ENCODE assay signal across 8 cellular contexts in the genomic region with DNA sequence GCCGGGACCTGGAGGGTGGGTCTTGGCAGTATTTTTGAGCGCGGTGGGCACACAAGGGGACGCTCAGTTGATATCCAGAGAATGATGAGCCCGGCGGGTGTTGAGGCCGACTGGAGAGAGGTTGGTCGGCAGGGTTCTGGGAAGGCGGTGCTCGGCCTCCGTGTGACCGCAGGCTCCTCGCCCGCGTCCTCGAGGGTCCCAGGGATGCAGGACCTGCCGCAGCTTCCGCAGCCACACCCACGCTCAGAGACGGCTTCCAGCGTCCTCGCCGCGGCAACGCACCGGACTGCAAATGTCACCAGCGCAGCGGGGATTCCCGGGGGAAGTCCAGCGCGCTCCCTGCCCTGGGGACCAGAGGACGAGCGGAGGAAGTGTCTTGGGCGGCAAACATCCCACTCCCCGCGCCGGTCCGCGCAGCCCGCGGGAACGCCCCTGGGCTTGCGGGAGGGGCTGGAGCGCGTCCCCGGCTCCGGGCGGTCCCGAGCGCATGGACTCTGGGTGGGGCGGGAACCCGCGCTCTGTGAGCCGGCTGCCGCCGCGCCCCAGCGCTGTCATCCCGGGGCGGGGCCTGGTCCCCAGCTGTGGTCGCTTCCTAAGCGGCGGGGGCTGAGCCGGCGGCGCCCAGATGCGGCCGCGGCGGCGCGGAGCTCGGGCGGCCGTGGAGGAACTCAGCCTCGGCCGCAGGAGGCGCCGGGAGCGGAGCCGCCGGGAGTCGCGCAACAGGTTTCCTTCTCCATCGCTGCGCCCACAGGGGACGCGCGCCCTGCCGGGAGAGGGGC. TPM values are rescaled to one million over a fixed set of nuclear protein-coding genes. Genes with fewer than 3 reads are reported as not detected.
DNase-seq lines count a peak whose midpoint lies in the region; ATAC-seq and TF ChIP-seq lines count a peak whose summit lies in the region.

A gene (plus strand): TSS at position 624 of the 779 bp plus-strand sequence. CDS start 36,111 bp downstream, outside the sequence.

- no peaks in the 10 kb centered on the region for H3K9me3 Mint-ChIP-seq in activated T-helper 1 cell treated with anti-CD3 and anti-CD28 coated beads, Interleukin-12 subunit alpha, Interleukin-12 subunit beta, Interleukin-2, Interleukin-4 antibody, amounts not matched to agents 30 ng/mL and 10 ng/mL and 1 ng/mL, durations not matched to agents 14 hours and 24 hours and 36 hours

- intact Hi-C loops in activated T-helper 1 cell treated with anti-CD3 and anti-CD28 coated beads, Interleukin-12 subunit alpha, Interleukin-12 subunit beta, Interleukin-2, Interleukin-4 antibody, amounts not matched to agents 30 ng/mL and 10 ng/mL and 1 ng/mL, durations not matched to agents 14 hours and 24 hours and 36 hours (cut with micrococcal nuclease), result loop anchor here (1.0 to 10.0 kb wide), 8 partner anchors 45 to 1815 kb away; a partner anchor contains a TSS

- H3K4me1 Mint-ChIP-seq in activated T-helper 1 cell treated with anti-CD3 and anti-CD28 coated beads, Interleukin-12 subunit alpha, Interleukin-12 subunit beta, Interleukin-2, Interleukin-4 antibody, amounts not matched to agents 30 ng/mL and 10 ng/mL and 1 ng/mL, durations not matched to agents 14 hours and 24 hours and 36 hours (ENCODE audit: low read depth), result peaks cover 63% of the 10 kb centered on the region

- TF ChIP-seq CTCF in Peyer's patch (IDR thresholded peaks at IDR 0.05) (no peak), foreskin fibroblast (IDR thresholded peaks at IDR 0.05; ENCODE audit: low read depth, low read length) (no peak), subcutaneous adipose tissue (IDR thresholded peaks at IDR 0.05; ENCODE audit: low read depth) (no peak)

- peaks cover 25% of the 10 kb centered on the region for H3K36me3 Mint-ChIP-seq in activated T-helper 1 cell treated with anti-CD3 and anti-CD28 coated beads, Interleukin-12 subunit alpha, Interleukin-12 subunit beta, Interleukin-2, Interleukin-4 antibody, amounts not matched to agents 30 ng/mL and 10 ng/mL and 1 ng/mL, durations not matched to agents 14 hours and 24 hours and 36 hours (ENCODE audit: low read depth)

- H3K9me3 ChIP-seq in Peyer's patch (no peaks in the 10 kb centered on the region), neuron (ENCODE audit: low read length) (no peaks in the 10 kb centered on the region)

- peak; percentile 52 for DNase-seq in AG08395 (ENCODE audit: low spot score)
- DNase-seq in Peyer's patch, result peak; percentile 41 to 84 (median 76)
- peak; percentile 78 for DNase-seq in activated T-helper 1 cell treated with anti-CD3 and anti-CD28 coated beads, Interleukin-12 subunit alpha, Interleukin-12 subunit beta, Interleukin-2, Interleukin-4 antibody, amounts not matched to agents 30 ng/mL and 10 ng/mL and 1 ng/mL, durations not matched to agents 14 hours and 24 hours and 36 hours (ENCODE audit: low spot score)
- peak; percentile 47 to 79 for DNase-seq in foreskin fibroblast

- H3K4me3 Mint-ChIP-seq in activated T-helper 1 cell treated with anti-CD3 and anti-CD28 coated beads, Interleukin-12 subunit alpha, Interleukin-12 subunit beta, Interleukin-2, Interleukin-4 antibody, amounts not matched to agents 30 ng/mL and 10 ng/mL and 1 ng/mL, durations not matched to agents 14 hours and 24 hours and 36 hours, result peak within 1 kb of the TSS; percentile 91

- H3K27ac ChIP-seq in Peyer's patch, result peak within 1 kb of the TSS; percentile 66 to 78 (median 70)

- peaks cover 0 to 8% (median 0%) of the 10 kb centered on the region in 4 donors for H3K4me1 ChIP-seq in Peyer's patch
- peaks cover 6% of the 10 kb centered on the region for H3K4me1 ChIP-seq in neuron (ENCODE audit: insufficient read depth, low read length)

- H2AFZ ChIP-seq in neuron (ENCODE audit: low read depth, low read length), result peak within 1 kb of the TSS; percentile 97

- peak within 1 kb of the TSS; percentile 98 for H3K27ac Mint-ChIP-seq in activated T-helper 1 cell treated with anti-CD3 and anti-CD28 coated beads, Interleukin-12 subunit alpha, Interleukin-12 subunit beta, Interleukin-2, Interleukin-4 antibody, amounts not matched to agents 30 ng/mL and 10 ng/mL and 1 ng/mL, durations not matched to agents 14 hours and 24 hours and 36 hours

- no peaks in the 10 kb centered on the region for H3K27me3 ChIP-seq in Peyer's patch
- peaks cover 46% of the 10 kb centered on the region for H3K27me3 ChIP-seq in neuron (ENCODE audit: insufficient read depth, low read length)

- H3K36me3 ChIP-seq in Peyer's patch (no peaks in the 10 kb centered on the region), neuron (ENCODE audit: insufficient read depth, low read length) (no peaks in the 10 kb centered on the region)

- ATAC-seq in GM19025 (IDR thresholded peaks at IDR 0.05; ENCODE audit: low read depth, unreplicated experiment) (peak; percentile 63), HG03196 (IDR thresholded peaks at IDR 0.05; ENCODE audit: unreplicated experiment) (peak; percentile 59)

- TF ChIP-seq POLR2A in Peyer's patch (IDR thresholded peaks at IDR 0.05), result peak in 1 of 2 donors; percentile 38

- peaks cover 1% of the 10 kb centered on the region for H3K27me3 Mint-ChIP-seq in activated T-helper 1 cell treated with anti-CD3 and anti-CD28 coated beads, Interleukin-12 subunit alpha, Interleukin-12 subunit beta, Interleukin-2, Interleukin-4 antibody, amounts not matched to agents 30 ng/mL and 10 ng/mL and 1 ng/mL, durations not matched to agents 14 hours and 24 hours and 36 hours (ENCODE audit: insufficient read depth)

- H3K4me3 ChIP-seq in Peyer's patch (peak within 1 kb of the TSS; percentile 65 to 93 (median 72)), foreskin fibroblast (ENCODE audit: low read depth in 1 of 2, low read length in 2 of 2) (peak within 1 kb of the TSS; percentile 59 to 66), neuron (ENCODE audit: low read length) (peak within 1 kb of the TSS; percentile 67)

RNA-seq across cellular contexts. Expression of the gene that starts here (rescaled TPM):
- total RNA-seq in Peyer's patch (10 to 100 TPM in 1 of 4 donors, 1 to 10 TPM in 3; 1.6 to 11.6 (median 2.4) TPM), subcutaneous adipose tissue (100 to 1,000 TPM in 1 of 4 donors, 10 to 100 TPM in 3; 42.6 to 103 (median 48.3) TPM)
- total RNA-seq in activated T-helper 1 cell treated with anti-CD3 and anti-CD28 coated beads, Interleukin-12 subunit alpha, Interleukin-12 subunit beta, Interleukin-2, Interleukin-4 antibody, amounts not matched to agents 30 ng/mL and 10 ng/mL and 1 ng/mL, durations not matched to agents 14 hours and 24 hours and 36 hours, result 24.2 and 24.7 TPM in 2 replicates

Comparison
In these comparisons a context has a peak if more than half of its experiments do, and no peak if none do; other contexts are left out.
1. Peak in every context shown above with its lines: DNase-seq, ATAC-seq, H3K4me3 ChIP-seq and H3K27ac ChIP-seq.